8 cellular contexts compared by ENCODE assay signal in genomic region chr18:3452750-3453539, GRCh38. TPM values are rescaled to one million over a fixed set of nuclear protein-coding genes. Genes with fewer than 3 reads are reported as not detected.
A peak's percentile ranks its signal among the peaks of the same experiment; 100 is the strongest.
DNase-seq lines count a peak whose midpoint lies in the region; TF ChIP-seq lines count a peak whose summit lies in the region.

No MANE protein-coding gene starts in this region.

- DNase-seq in activated naive CD4-positive, alpha-beta T cell treated with Interleukin-2 at 50 U/mL for 16 hours, result no peak
- no peak for DNase-seq in brain microvascular endothelial cell
- peak; percentile 29 to 40 for DNase-seq in lung microvascular endothelial cell (ENCODE audit: low read depth in 2 of 2)
- no peak for DNase-seq in type B pancreatic cell (ENCODE audit: extremely low spot score, unreplicated experiment)
- no peak for DNase-seq in stimulated activated CD8-positive, alpha-beta memory T cell treated with anti-CD3 and anti-CD28 coated beads, Interleukin-4, amount 100 ng/mL, for 48 hours
- DNase-seq in DMS 273 treated with DMSO at 0.1 percent for 48 hours (lab: John Stamatoyannopoulos, UW), result no peak
- no peak for DNase-seq in ACHN

- no peaks in the 10 kb centered on the region for H3K9me3 Mint-ChIP-seq in activated naive CD4-positive, alpha-beta T cell treated with anti-CD3 and anti-CD28 coated beads, Interleukin-2, amount 50 U/mL, for 24 hours
- H3K9me3 Mint-ChIP-seq in type B pancreatic cell, result no peaks in the 10 kb centered on the region

- H3K27ac ChIP-seq in brain microvascular endothelial cell, result peak overlapping the region; percentile 99

- H3K36me3 ChIP-seq in brain microvascular endothelial cell (replicated peaks), result peaks cover 17% of the 10 kb centered on the region

- H3K4me3 Mint-ChIP-seq in activated naive CD4-positive, alpha-beta T cell treated with anti-CD3 and anti-CD28 coated beads, Interleukin-2, amount 50 U/mL, for 24 hours, result peak overlapping the region; percentile 91
- H3K4me3 Mint-ChIP-seq in type B pancreatic cell, result peak overlapping the region; percentile 98

- no peaks in the 10 kb centered on the region for H3K27me3 ChIP-seq in brain microvascular endothelial cell (replicated peaks)

- H3K4me3 ChIP-seq in brain microvascular endothelial cell (ENCODE audit: low read depth, low read length), result peak overlapping the region; percentile 93

- peak overlapping the region; percentile 91 for H3K27ac Mint-ChIP-seq in activated naive CD4-positive, alpha-beta T cell treated with anti-CD3 and anti-CD28 coated beads, Interleukin-2, amount 50 U/mL, for 24 hours
- peak overlapping the region; percentile 99 for H3K27ac Mint-ChIP-seq in type B pancreatic cell

- no peaks in the 10 kb centered on the region for H3K27me3 Mint-ChIP-seq in activated naive CD4-positive, alpha-beta T cell treated with anti-CD3 and anti-CD28 coated beads, Interleukin-2, amount 50 U/mL, for 24 hours
- H3K27me3 Mint-ChIP-seq in type B pancreatic cell, result peaks cover 10% of the 10 kb centered on the region

- H3K36me3 Mint-ChIP-seq in activated naive CD4-positive, alpha-beta T cell treated with anti-CD3 and anti-CD28 coated beads, Interleukin-2, amount 50 U/mL, for 24 hours, result peaks cover 15% of the 10 kb centered on the region
- H3K36me3 Mint-ChIP-seq in type B pancreatic cell, result peaks cover 33% of the 10 kb centered on the region

- peaks cover 55% of the 10 kb centered on the region for H3K4me1 Mint-ChIP-seq in activated naive CD4-positive, alpha-beta T cell treated with anti-CD3 and anti-CD28 coated beads, Interleukin-2, amount 50 U/mL, for 24 hours
- peaks cover 43% of the 10 kb centered on the region for H3K4me1 Mint-ChIP-seq in type B pancreatic cell (ENCODE audit: unreplicated experiment)

- TF ChIP-seq CTCF in brain microvascular endothelial cell (IDR thresholded peaks at IDR 0.05; ENCODE audit: low read depth, low read length, missing control alignments) (no peak), type B pancreatic cell (conservative IDR thresholded peaks at IDR 0.05) (no peak)

- in situ Hi-C loops in brain microvascular endothelial cell (cut with HindIII; ENCODE audit: low pct_ligation_motif_present, low sequenced_read_pairs) (no loop called here), ACHN (cut with HindIII; ENCODE audit: low pct_ligation_motif_present, low pct_unique_long_range_greater_than_20kb, low sequenced_read_pairs) (no loop called here)

RNA-seq across cellular contexts. Expression of gene TGIF1, which starts 3.0 kb away (rescaled TPM):
- 64.7 and 109 TPM in 2 replicates for total RNA-seq in lung microvascular endothelial cell
- 80.7 and 111 TPM in 2 replicates for total RNA-seq in type B pancreatic cell (ENCODE audit: low replicate concordance)

Comparison
In these comparisons a context has a peak if more than half of its experiments do, and no peak if none do; other contexts are left out.
1. DNase-seq: peak in lung microvascular endothelial cell (2 of 2); none in activated naive CD4-positive, alpha-beta T cell treated with Interleukin-2 at 50 U/mL for 16 hours (single experiment), brain microvascular endothelial cell (single experiment), type B pancreatic cell (single experiment), stimulated activated CD8-positive, alpha-beta memory T cell treated with anti-CD3 and anti-CD28 coated beads, Interleukin-4, amount 100 ng/mL, for 48 hours (single experiment), DMS 273 treated with DMSO at 0.1 percent for 48 hours (single experiment) and ACHN (single experiment).